ENCODE assay signal across 13 cellular contexts in genomic region chr17:27345141-27345904, GRCh38. TPM values are rescaled to one million over a fixed set of nuclear protein-coding genes. Genes with fewer than 3 reads are reported as not detected.
DNase-seq lines count a peak whose midpoint lies in the region; ATAC-seq, FAIRE-seq and TF ChIP-seq lines count a peak whose summit lies in the region.
"Had no signal": no experiment of that assay in that cellular context is flagged by ENCODE, and none has a peak within 500 bp of the region (broad histone marks: within the 10 kb centered on the region; RNA-seq: fewer than 3 reads in every experiment).

No MANE protein-coding gene starts in this region.

- CTCF ChIA-PET in H1 (lab: Charles Lee; ENCODE audit: partially characterized antibody), result interaction anchor here (0.9 to 3.3 kb wide), 7 partner anchors 9 to 306 kb away, joined by 3 to 17 read pairs (median 6); no protein-coding TSS in a partner anchor

- H2BK20ac ChIP-seq in H1 (ENCODE audit: low read length), result no peak overlapping the region

- no peak overlapping the region for H3K23ac ChIP-seq in H1 (ENCODE audit: insufficient read length)

- H3K4me3 Mint-ChIP-seq in memory B cell, result peak overlapping the region; percentile 65
- no peak overlapping the region for H3K4me3 Mint-ChIP-seq in activated T-helper 17 cell treated with anti-CD3 and anti-CD28 coated beads, Interleukin-2, amount 50 U/mL, for 72 hours

- no peak for TF ChIP-seq CTCF in H1 (IDR thresholded peaks at IDR 0.05; ENCODE audit: control extremely low read depth in 1 of 3, insufficient read depth in 1 of 3, low read depth in 1 of 3, low read length in 3 of 3)

- H3K4me2 ChIP-seq in H1 (ENCODE audit: insufficient read depth in 1 of 2, low read depth in 2 of 2, low read length in 2 of 2), result peak overlapping the region; percentile 57 to 74

- no peak overlapping the region for H3K4ac ChIP-seq in H1 (replicated peaks; ENCODE audit: insufficient read length, low read depth, low read length)

- H2BK5ac ChIP-seq in H1 (ENCODE audit: low read depth, low read length), result peak overlapping the region; percentile 83

- no peaks in the 10 kb centered on the region for H3K9me3 Mint-ChIP-seq in memory B cell
- no peaks in the 10 kb centered on the region for H3K9me3 Mint-ChIP-seq in activated T-helper 17 cell treated with anti-CD3 and anti-CD28 coated beads, Interleukin-2, amount 50 U/mL, for 72 hours

- no peaks in the 10 kb centered on the region for H3K79me2 ChIP-seq in H1 (ENCODE audit: control insufficient read depth in 1 of 2, insufficient read depth in 2 of 2, low read length in 2 of 2)

- H4K20me1 ChIP-seq in H1 (replicated peaks in 1 of 2; ENCODE audit: control insufficient read depth in 1 of 2, insufficient read depth in 2 of 2, low read length in 2 of 2), result no peaks in the 10 kb centered on the region

- peaks cover 8 to 16% (median 12%) of the 10 kb centered on the region in 4 experiments for H3K4me1 ChIP-seq in H1 (replicated peaks in 1 of 4; ENCODE audit: control insufficient read depth in 3 of 4, insufficient read depth in 4 of 4, low read length in 3 of 4)

- peak overlapping the region; percentile 76; the same call in 1 of the 2 replicates for H3K18ac ChIP-seq in H1 (ENCODE audit: extremely low read depth, low read length)

- H3K27me3 ChIP-seq in H1 (replicated peaks in 1 of 4; ENCODE audit: control insufficient read depth in 3 of 4, extremely low read depth in 1 of 4, insufficient read depth in 3 of 4, low read length in 3 of 4), result no peaks in the 10 kb centered on the region

- ATAC-seq in left cardiac atrium (peak; percentile 23 to 65), left ventricle myocardium superior (no peak), memory B cell (ENCODE audit: low read depth) (peak; percentile 38), GM18868 (IDR thresholded peaks at IDR 0.05; ENCODE audit: unreplicated experiment) (no peak)
- ATAC-seq in activated T-helper 17 cell treated with anti-CD3 and anti-CD28 coated beads, Interleukin-2, amount 50 U/mL, for 72 hours (replicated peaks), result no peak
- ATAC-seq: Right ventricle myocardium inferior had no signal

- H3K27ac ChIP-seq in H1 (ENCODE audit: low read depth, low read length), result peak overlapping the region; percentile 95
- H3K27ac ChIP-seq: neutrophil had no signal

- TF ChIP-seq RAD21 in H1 (IDR thresholded peaks at IDR 0.05 in 1 of 2, conservative IDR thresholded peaks at IDR 0.05 in 1 of 2; ENCODE audit: low read depth in 2 of 2, low read length in 2 of 2), result peak in 1 of 2 experiments; percentile 8; a peak in 1 of 4 replicates

- no peaks in the 10 kb centered on the region for H3K9me3 ChIP-seq in H1 (ENCODE audit: insufficient read depth in 2 of 2, low read depth in 1 of 2, low read length in 1 of 2)
- H3K9me3 ChIP-seq: neutrophil had no signal

- H3K79me1 ChIP-seq in H1 (ENCODE audit: low read depth, low read length), result no peaks in the 10 kb centered on the region; the same call in 1 of the 2 replicates

- peak; percentile 66 to 94 for TF ChIP-seq POLR2A in H1 (IDR thresholded peaks at IDR 0.05; ENCODE audit: control extremely low read depth in 1 of 2, low read depth in 2 of 2, low read length in 2 of 2)

- H3K56ac ChIP-seq in H1 (replicated peaks; ENCODE audit: insufficient read length, low read depth, low read length), result peak overlapping the region; percentile 82

- H2AFZ ChIP-seq in H1 (ENCODE audit: low read length), result no peak overlapping the region

- H3K27me3 Mint-ChIP-seq in memory B cell, result no peaks in the 10 kb centered on the region
- no peaks in the 10 kb centered on the region for H3K27me3 Mint-ChIP-seq in activated T-helper 17 cell treated with anti-CD3 and anti-CD28 coated beads, Interleukin-2, amount 50 U/mL, for 72 hours

- no peaks in the 10 kb centered on the region for H3K36me3 Mint-ChIP-seq in memory B cell
- H3K36me3 Mint-ChIP-seq in activated T-helper 17 cell treated with anti-CD3 and anti-CD28 coated beads, Interleukin-2, amount 50 U/mL, for 72 hours (ENCODE audit: low read depth), result no peaks in the 10 kb centered on the region

- intact Hi-C loops in left cardiac atrium (cut with DNase I), result no loop called here
- intact Hi-C loops in left ventricle myocardium superior (cut with micrococcal nuclease), result no loop called here

- H4K91ac ChIP-seq in H1 (replicated peaks; ENCODE audit: insufficient read length, low read length), result peak overlapping the region; percentile 66

- peak overlapping the region; percentile 28 to 62 (median 41); a peak in 6 of 8 replicates for H3K4me3 ChIP-seq in H1 (ENCODE audit: extremely low read depth in 1 of 4, insufficient read depth in 2 of 4, low read depth in 3 of 4, low read length in 4 of 4)

- no peak overlapping the region for H3K14ac ChIP-seq in H1 (ENCODE audit: insufficient read length)

- TF ChIP-seq EP300 in H1 (IDR thresholded peaks at IDR 0.05; ENCODE audit: borderline replicate concordance in 1 of 2, low read depth in 2 of 2, low read length in 2 of 2), result peak in 1 of 2 experiments; percentile 67; a peak in 1 of 3 replicates

- no peak overlapping the region for H2BK120ac ChIP-seq in H1 (replicated peaks; ENCODE audit: low read depth, low read length)

- H3K4me1 Mint-ChIP-seq in memory B cell, result peaks cover 8% of the 10 kb centered on the region
- H3K4me1 Mint-ChIP-seq in activated T-helper 17 cell treated with anti-CD3 and anti-CD28 coated beads, Interleukin-2, amount 50 U/mL, for 72 hours, result no peaks in the 10 kb centered on the region

- WGBS in H1 (ENCODE audit: extremely low coverage in 1 of 2, insufficient coverage in 1 of 2, insufficient read length in 1 of 2, insufficient replicate concordance in 2 of 2, low coverage in 1 of 2, low lambda C conversion rate in 2 of 2, missing lambda C conversion rate in 1 of 2), 2 experiments, result 3% methylated on average over 17 of the region's 17 CpGs; no CpG with 5 or more reads in 1 of the 2 experiments

- no peak overlapping the region for H4K8ac ChIP-seq in H1 (ENCODE audit: extremely low read depth, insufficient read depth, low read length)

- peak; percentile 96 for FAIRE-seq in H1 (lab: Jason Lieb, UNC)

- H3K9ac ChIP-seq in H1 (replicated peaks in 1 of 4; ENCODE audit: extremely low read depth in 1 of 4, low read depth in 3 of 4, low read length in 3 of 4), result peak overlapping the region; percentile 52 to 83 (median 76)

- peak overlapping the region; percentile 91 for H4K5ac ChIP-seq in H1 (ENCODE audit: insufficient read length, low read depth, low read length)

- no peak overlapping the region for H2BK15ac ChIP-seq in H1 (ENCODE audit: low read length)

- H3K23me2 ChIP-seq in H1 (ENCODE audit: low read depth, low read length), result peaks cover 2% of the 10 kb centered on the region; the same call in 1 of the 2 replicates

- no peaks in the 10 kb centered on the region for H3K36me3 ChIP-seq in H1 (ENCODE audit: control insufficient read depth in 2 of 4, insufficient read depth in 4 of 4, low read length in 3 of 4)
- H3K36me3 ChIP-seq: neutrophil had no signal

- peak overlapping the region; percentile 99; the same call in 1 of the 2 replicates for H2BK12ac ChIP-seq in H1 (ENCODE audit: low read depth, low read length)

- POLR2A ChIA-PET in H1 (lab: Charles Lee; ENCODE audit: partially characterized antibody), result interaction anchor here (0.7 to 7.8 kb wide), 18 partner anchors 8 to 248 kb away, joined by 3 to 63 read pairs (median 3); partner anchors contain the start of gene WSB1

- peak overlapping the region; percentile 80 for H3K27ac Mint-ChIP-seq in memory B cell
- H3K27ac Mint-ChIP-seq in activated T-helper 17 cell treated with anti-CD3 and anti-CD28 coated beads, Interleukin-2, amount 50 U/mL, for 72 hours, result no peak overlapping the region

- no peak overlapping the region for H2AK5ac ChIP-seq in H1 (ENCODE audit: low read depth, low read length)

- no peak for DNase-seq in left cardiac atrium
- no peak for DNase-seq in left ventricle myocardium superior
- peak; percentile 74 to 81 for DNase-seq in H1 (ENCODE audit: low read depth in 1 of 2, low spot score in 2 of 2)
- DNase-seq in memory B cell (ENCODE audit: low spot score in 2 of 2), result no peak
- DNase-seq in activated naive CD4-positive, alpha-beta T cell treated with anti-CD3 and anti-CD28 coated beads, Interleukin-2, amount 50 U/mL, for 16 hours, result no peak
- DNase-seq in EL, result no peak
- DNase-seq: activated CD8-positive, alpha-beta memory T cell treated with anti-CD3 and anti-CD28 coated beads, Interleukin-2, amount 50 U/mL, for 4 hours; dermis blood vessel endothelial cell; KG1 had no signal

TF ChIP-seq in H1, 55 proteins besides CTCF, POLR2A, EP300 and RAD21 (continues in another document):
- TF ChIP-seq SUZ12 (IDR thresholded peaks at IDR 0.05; ENCODE audit: low read length), result no peak
- no peak for TF ChIP-seq SIX5 (IDR thresholded peaks at IDR 0.05; ENCODE audit: low read depth, low read length)
- TF ChIP-seq NRF1 (IDR thresholded peaks at IDR 0.05; ENCODE audit: low read depth, low read length), result no peak
- TF ChIP-seq EZH2 (IDR thresholded peaks at IDR 0.05; ENCODE audit: low read depth, low read length, severe bottlenecking), result no peak
- TF ChIP-seq RNF2 (IDR thresholded peaks at IDR 0.05; ENCODE audit: borderline replicate concordance, low read depth, low read length, missing control alignments, poor library complexity, severe bottlenecking), result no peak

RNA-seq across cellular contexts. Expression of gene WSB1, which starts 51.4 kb away (rescaled TPM):
- 100 to 1,000 TPM in 1 of 2 donors, 10 to 100 TPM in 1; 69.3 to 119 TPM for total RNA-seq in left cardiac atrium
- total RNA-seq in left ventricle myocardium superior, result 47.9 TPM
- total RNA-seq in H1 (2021; fragmentation: NEBNext Ultra II Directional; extraction: Animal tissue kit (Norgen Biotek cat#: 25700)), result 101 and 113 TPM in 2 replicates
- 140 and 261 TPM in 2 replicates for polyA plus RNA-seq in H1 (2011; rRNA removed)
- 182 TPM for polyA plus RNA-seq in H1 (2011; cell fraction: cytosol; rRNA removed)
- polyA plus RNA-seq in H1 (2011; cell fraction: nucleus; rRNA removed), result 463 TPM
- polyA plus RNA-seq in H1 (2012, experiment 1 of 2), result 96.0 to 127 TPM (median 113 TPM) in 4 replicates
- 29.4 TPM for polyA plus RNA-seq in H1 (2012, experiment 2 of 2)
- polyA plus RNA-seq in H1 (2013, experiment 1 of 2), result 74.6 TPM
- 66.1 TPM for polyA plus RNA-seq in H1 (2013, experiment 2 of 2)
- polyA minus RNA-seq in H1 (2011; rRNA and poly(A)+ RNA removed), result 59.7 and 102 TPM in 2 replicates
- polyA minus RNA-seq in H1 (2011; cell fraction: cytosol; rRNA and poly(A)+ RNA removed), result 76.1 TPM
- 120 TPM for polyA minus RNA-seq in H1 (2011; cell fraction: nucleus; rRNA and poly(A)+ RNA removed)
- 100 to 1,000 TPM; 118 to 403 TPM for total RNA-seq in activated T-helper 17 cell treated with anti-CD3 and anti-CD28 coated beads, Interleukin-2, amount 50 U/mL, for 72 hours

Comparison
In these comparisons a context has a peak if more than half of its experiments do, and no peak if none do; other contexts are left out.
1. ATAC-seq: peak in left cardiac atrium (2 of 2) and memory B cell (single experiment); none in left ventricle myocardium superior (single experiment), GM18868 (single experiment) and activated T-helper 17 cell treated with anti-CD3 and anti-CD28 coated beads, Interleukin-2, amount 50 U/mL, for 72 hours (single experiment).
2. DNase-seq: peak in H1 (2 of 2); none in left cardiac atrium (single experiment), left ventricle myocardium superior (single experiment), memory B cell (0 of 2), activated naive CD4-positive, alpha-beta T cell treated with anti-CD3 and anti-CD28 coated beads, Interleukin-2, amount 50 U/mL, for 16 hours (single experiment) and EL (single experiment).